ENCODE assay signal across 7 cellular contexts in the genomic region with DNA sequence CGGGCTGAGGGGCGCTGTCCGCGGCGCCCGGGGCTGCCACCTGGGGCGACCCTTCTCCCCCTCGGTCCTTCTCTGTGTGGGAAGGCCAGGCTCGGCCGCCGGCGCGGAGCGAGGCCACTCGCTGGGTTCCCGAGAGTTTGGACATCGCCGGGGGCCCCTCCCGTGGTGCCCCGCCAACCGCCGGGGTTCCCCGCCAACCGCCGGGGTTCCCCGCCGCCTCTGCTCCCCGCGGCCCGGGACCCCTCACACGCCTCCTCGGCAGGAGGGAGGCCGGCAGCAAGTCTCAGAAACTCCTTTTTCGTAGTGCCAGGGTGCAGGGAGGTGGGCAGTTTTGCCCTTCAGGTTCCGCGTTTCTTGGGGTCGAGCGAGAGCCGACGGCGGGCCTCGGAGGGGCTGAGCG.
DNase-seq lines count a peak whose midpoint lies in the region; ATAC-seq and TF ChIP-seq lines count a peak whose summit lies in the region.
"Not testable (repeated sequence)": the region's sequence is repeated elsewhere in the genome, so short reads cannot be mapped to it uniquely, and the experiment has no call there.

No MANE protein-coding gene starts in this region.

- 0% methylated on average over 1 of the region's 43 CpGs; no CpG with 5 or more reads in 2 of the 4 donors for WGBS in heart left ventricle, 4 donors

- H3K4me2 ChIP-seq in skeletal muscle satellite cell (ENCODE audit: low read length): not testable (repeated sequence)

- not testable (repeated sequence) for H3K9ac ChIP-seq in colonic mucosa (ENCODE audit: low read depth in 2 of 2, low read length in 2 of 2)
- H3K9ac ChIP-seq in mucosa of rectum (ENCODE audit: low read depth in 1 of 2, low read length in 2 of 2) (peak overlapping the region in 1 of 2 donors; percentile 33), skeletal muscle satellite cell (ENCODE audit: low read depth, low read length) (peak overlapping the region; percentile 65)

- H3K4me1 ChIP-seq in colonic mucosa; heart left ventricle; mucosa of rectum (ENCODE audit: control insufficient read depth in 2 of 2, insufficient read depth in 2 of 2, low read length in 2 of 2); skeletal muscle satellite cell (ENCODE audit: control insufficient read depth, insufficient read depth, low read length): not testable (repeated sequence)

- not testable (repeated sequence) for H3K27ac ChIP-seq in colonic mucosa
- H3K27ac ChIP-seq in heart left ventricle: peak overlapping the region in 9 of 12 donors; percentile 42 to 75 (median 72)
- H3K27ac ChIP-seq in mucosa of rectum (ENCODE audit: low read depth in 2 of 2, low read length in 2 of 2): peak overlapping the region in 1 of 2 donors; percentile 47

- not testable (repeated sequence) for H3K36me3 ChIP-seq in colonic mucosa; heart left ventricle; mucosa of rectum (ENCODE audit: control insufficient read depth in 2 of 2, insufficient read depth in 2 of 2, low read length in 2 of 2); skeletal muscle satellite cell (ENCODE audit: insufficient read depth, low read length)

- H3K9me3 ChIP-seq in colonic mucosa; heart left ventricle; mucosa of rectum (ENCODE audit: control insufficient read depth in 2 of 2, low read length in 2 of 2); skeletal muscle satellite cell (replicated peaks; ENCODE audit: low read length): not testable (repeated sequence)

- H3K4me3 ChIP-seq in GM12864 (ENCODE audit: low read depth, low read length): peak overlapping the region; percentile 30; the same call in 1 of the 2 replicates
- H3K4me3 ChIP-seq in NB4 (ENCODE audit: low read depth, low read length): peak overlapping the region; percentile 21
- peak overlapping the region; percentile 31 for H3K4me3 ChIP-seq in colonic mucosa
- H3K4me3 ChIP-seq in heart left ventricle: peak overlapping the region; percentile 20 to 61 (median 52)
- H3K4me3 ChIP-seq in mucosa of rectum (ENCODE audit: low read length in 2 of 2): peak overlapping the region; percentile 30 to 31
- peak overlapping the region; percentile 61 for H3K4me3 ChIP-seq in skeletal muscle satellite cell (ENCODE audit: low read length)

- not testable (repeated sequence) for TF ChIP-seq POLR2A in NB4 (IDR thresholded peaks at IDR 0.05; ENCODE audit: extremely low read depth, insufficient read length); heart left ventricle (IDR thresholded peaks at IDR 0.05)

- ATAC-seq in activated CD4-positive, CD25-positive, alpha-beta regulatory T cell treated with anti-CD3 and anti-CD28 coated beads, Interleukin-2, amount 50 U/mL, for 24 hours: peak; percentile 24 to 58
- ATAC-seq in heart left ventricle: peak in 1 of 4 donors; percentile 61

- not testable (repeated sequence) for H3K27me3 ChIP-seq in colonic mucosa; heart left ventricle; mucosa of rectum (ENCODE audit: control insufficient read depth in 2 of 2, insufficient read depth in 2 of 2, low read length in 2 of 2); skeletal muscle satellite cell (ENCODE audit: control insufficient read depth, insufficient read depth, low read length)

- intact Hi-C loops in colonic mucosa (cut with DNase I); heart left ventricle (cut with DNase I): not testable (repeated sequence)

- DNase-seq in GM12864 (ENCODE audit: low read depth); NB4 (ENCODE audit: low read depth); colonic mucosa; heart left ventricle: not testable (repeated sequence)

- TF ChIP-seq CTCF in GM12864 (IDR thresholded peaks at IDR 0.05; ENCODE audit: low read depth, low read length, missing control alignments); NB4 (IDR thresholded peaks at IDR 0.05; ENCODE audit: low read depth, low read length); colonic mucosa (IDR thresholded peaks at IDR 0.05); heart left ventricle (IDR thresholded peaks at IDR 0.05): not testable (repeated sequence)
